ENCODE assay signal across 1 cellular context in the genomic region with DNA sequence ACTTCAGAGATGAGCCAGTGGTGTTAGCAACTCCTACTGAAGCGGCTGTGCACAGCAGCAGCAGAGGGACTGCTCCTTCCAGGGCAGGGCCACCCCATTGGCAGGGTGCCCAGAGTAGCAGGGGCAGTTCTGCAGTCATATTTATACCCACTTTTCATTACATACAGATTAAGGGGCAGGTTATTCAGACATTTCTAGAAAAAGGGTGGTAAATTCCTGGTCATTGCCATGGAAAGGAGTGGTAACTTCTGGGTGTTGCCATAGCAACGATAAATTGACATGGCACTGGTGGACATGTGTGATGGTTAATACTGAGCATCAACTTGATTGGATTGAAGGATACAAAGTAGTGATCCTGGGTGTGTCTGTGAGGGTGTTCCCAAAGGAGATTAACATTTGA.
A peak's percentile ranks its signal among the peaks of the same experiment; 100 is the strongest.
TF ChIP-seq lines count a peak whose summit lies in the region.

No MANE protein-coding gene starts in this region.

TF ChIP-seq in HEK293, 187 proteins besides CTCF, POLR2A, EP300 and RAD21 (continued from another document and continues in another):
- no peak for TF ChIP-seq REST (tag by site-specific recombination; IDR thresholded peaks at IDR 0.05)
- no peak for TF ChIP-seq HOXA7 (CRISPR knock-in tag; IDR thresholded peaks at IDR 0.05; ENCODE audit: borderline replicate concordance)
- TF ChIP-seq MZF1 (tag by site-specific recombination; IDR thresholded peaks at IDR 0.05; ENCODE audit: borderline replicate concordance), result no peak
- TF ChIP-seq ZNF121 (tag by site-specific recombination; IDR thresholded peaks at IDR 0.05), result no peak
- no peak for TF ChIP-seq ZSCAN5A (tag by site-specific recombination; IDR thresholded peaks at IDR 0.05)
- TF ChIP-seq OVOL3 (tag by site-specific recombination; IDR thresholded peaks at IDR 0.05), result no peak
- no peak for TF ChIP-seq ZNF513 (tag by site-specific recombination; IDR thresholded peaks at IDR 0.05)
- peak; percentile 96 for TF ChIP-seq KLF1 (tag by site-specific recombination; IDR thresholded peaks at IDR 0.05)
- TF ChIP-seq ZNF223 (tag by site-specific recombination; IDR thresholded peaks at IDR 0.05), result no peak
- TF ChIP-seq ZNF335 (tag by site-specific recombination; conservative IDR thresholded peaks at IDR 0.05), result no peak
- TF ChIP-seq, protein P1, sequence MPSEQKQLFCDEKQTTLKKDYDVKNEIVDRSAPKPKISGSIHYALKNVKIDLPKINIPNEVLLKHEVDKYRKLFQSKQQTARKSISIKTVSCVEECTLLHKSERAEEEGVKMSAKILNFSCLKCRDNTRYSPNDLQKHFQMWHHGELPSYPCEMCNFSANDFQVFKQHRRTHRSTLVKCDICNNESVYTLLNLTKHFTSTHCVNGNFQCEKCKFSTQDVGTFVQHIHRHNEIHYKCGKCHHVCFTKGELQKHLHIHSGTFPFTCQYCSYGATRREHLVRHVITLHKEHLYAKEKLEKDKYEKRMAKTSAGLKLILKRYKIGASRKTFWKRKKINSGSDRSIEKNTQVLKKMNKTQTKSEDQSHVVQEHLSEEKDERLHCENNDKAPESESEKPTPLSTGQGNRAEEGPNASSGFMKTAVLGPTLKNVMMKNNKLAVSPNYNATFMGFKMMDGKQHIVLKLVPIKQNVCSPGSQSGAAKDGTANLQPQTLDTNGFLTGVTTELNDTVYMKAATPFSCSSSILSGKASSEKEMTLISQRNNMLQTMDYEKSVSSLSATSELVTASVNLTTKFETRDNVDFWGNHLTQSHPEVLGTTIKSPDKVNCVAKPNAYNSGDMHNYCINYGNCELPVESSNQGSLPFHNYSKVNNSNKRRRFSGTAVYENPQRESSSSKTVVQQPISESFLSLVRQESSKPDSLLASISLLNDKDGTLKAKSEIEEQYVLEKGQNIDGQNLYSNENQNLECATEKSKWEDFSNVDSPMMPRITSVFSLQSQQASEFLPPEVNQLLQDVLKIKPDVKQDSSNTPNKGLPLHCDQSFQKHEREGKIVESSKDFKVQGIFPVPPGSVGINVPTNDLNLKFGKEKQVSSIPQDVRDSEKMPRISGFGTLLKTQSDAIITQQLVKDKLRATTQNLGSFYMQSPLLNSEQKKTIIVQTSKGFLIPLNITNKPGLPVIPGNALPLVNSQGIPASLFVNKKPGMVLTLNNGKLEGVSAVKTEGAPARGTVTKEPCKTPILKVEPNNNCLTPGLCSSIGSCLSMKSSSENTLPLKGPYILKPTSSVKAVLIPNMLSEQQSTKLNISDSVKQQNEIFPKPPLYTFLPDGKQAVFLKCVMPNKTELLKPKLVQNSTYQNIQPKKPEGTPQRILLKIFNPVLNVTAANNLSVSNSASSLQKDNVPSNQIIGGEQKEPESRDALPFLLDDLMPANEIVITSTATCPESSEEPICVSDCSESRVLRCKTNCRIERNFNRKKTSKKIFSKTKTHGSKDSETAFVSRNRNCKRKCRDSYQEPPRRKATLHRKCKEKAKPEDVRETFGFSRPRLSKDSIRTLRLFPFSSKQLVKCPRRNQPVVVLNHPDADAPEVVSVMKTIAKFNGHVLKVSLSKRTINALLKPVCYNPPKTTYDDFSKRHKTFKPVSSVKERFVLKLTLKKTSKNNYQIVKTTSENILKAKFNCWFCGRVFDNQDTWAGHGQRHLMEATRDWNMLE (tag by site-specific recombination; conservative IDR thresholded peaks at IDR 0.05; ENCODE audit: low read depth), result no peak
- no peak for TF ChIP-seq ZNF426 (tag by site-specific recombination; IDR thresholded peaks at IDR 0.05)
- TF ChIP-seq ZNF148 (tag by site-specific recombination; IDR thresholded peaks at IDR 0.05; ENCODE audit: borderline replicate concordance), result no peak
- TF ChIP-seq, protein P2, sequence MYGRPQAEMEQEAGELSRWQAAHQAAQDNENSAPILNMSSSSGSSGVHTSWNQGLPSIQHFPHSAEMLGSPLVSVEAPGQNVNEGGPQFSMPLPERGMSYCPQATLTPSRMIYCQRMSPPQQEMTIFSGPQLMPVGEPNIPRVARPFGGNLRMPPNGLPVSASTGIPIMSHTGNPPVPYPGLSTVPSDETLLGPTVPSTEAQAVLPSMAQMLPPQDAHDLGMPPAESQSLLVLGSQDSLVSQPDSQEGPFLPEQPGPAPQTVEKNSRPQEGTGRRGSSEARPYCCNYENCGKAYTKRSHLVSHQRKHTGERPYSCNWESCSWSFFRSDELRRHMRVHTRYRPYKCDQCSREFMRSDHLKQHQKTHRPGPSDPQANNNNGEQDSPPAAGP (tag by site-specific recombination; IDR thresholded peaks at IDR 0.05), result peak; percentile 75
- no peak for TF ChIP-seq ZNF544 (tag by site-specific recombination; IDR thresholded peaks at IDR 0.05)
- TF ChIP-seq ZNF354C (tag by site-specific recombination; IDR thresholded peaks at IDR 0.05; ENCODE audit: borderline replicate concordance, low read depth), result no peak
- TF ChIP-seq ZNF473 (tag by site-specific recombination; IDR thresholded peaks at IDR 0.05), result no peak
- TF ChIP-seq ZNF626 (tag by site-specific recombination; IDR thresholded peaks at IDR 0.05), result no peak
- TF ChIP-seq ZNF549 (tag by site-specific recombination; IDR thresholded peaks at IDR 0.05), result no peak
- no peak for TF ChIP-seq ZNF416 (tag by site-specific recombination; IDR thresholded peaks at IDR 0.05)
- TF ChIP-seq ZNF132 (tag by site-specific recombination; IDR thresholded peaks at IDR 0.05; ENCODE audit: borderline replicate concordance), result no peak
- TF ChIP-seq ZNF837 (tag by site-specific recombination; IDR thresholded peaks at IDR 0.05), result no peak
- no peak for TF ChIP-seq TSHZ1 (tag by site-specific recombination; IDR thresholded peaks at IDR 0.05; ENCODE audit: borderline replicate concordance)
- TF ChIP-seq ZNF157 (tag by site-specific recombination; IDR thresholded peaks at IDR 0.05), result no peak
- peak; percentile 87 for TF ChIP-seq OSR2 (tag by site-specific recombination; IDR thresholded peaks at IDR 0.05)
- peak; percentile 40 for TF ChIP-seq ZBTB17 (tag by site-specific recombination; IDR thresholded peaks at IDR 0.05)
- TF ChIP-seq, protein P3, sequence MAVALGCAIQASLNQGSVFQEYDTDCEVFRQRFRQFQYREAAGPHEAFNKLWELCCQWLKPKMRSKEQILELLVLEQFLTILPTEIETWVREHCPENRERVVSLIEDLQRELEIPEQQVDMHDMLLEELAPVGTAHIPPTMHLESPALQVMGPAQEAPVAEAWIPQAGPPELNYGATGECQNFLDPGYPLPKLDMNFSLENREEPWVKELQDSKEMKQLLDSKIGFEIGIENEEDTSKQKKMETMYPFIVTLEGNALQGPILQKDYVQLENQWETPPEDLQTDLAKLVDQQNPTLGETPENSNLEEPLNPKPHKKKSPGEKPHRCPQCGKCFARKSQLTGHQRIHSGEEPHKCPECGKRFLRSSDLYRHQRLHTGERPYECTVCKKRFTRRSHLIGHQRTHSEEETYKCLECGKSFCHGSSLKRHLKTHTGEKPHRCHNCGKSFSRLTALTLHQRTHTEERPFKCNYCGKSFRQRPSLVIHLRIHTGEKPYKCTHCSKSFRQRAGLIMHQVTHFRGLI (tag by site-specific recombination; IDR thresholded peaks at IDR 0.05), result no peak
- no peak for TF ChIP-seq ZFP3 (tag by site-specific recombination; IDR thresholded peaks at IDR 0.05; ENCODE audit: low read depth)
- no peak for TF ChIP-seq HIC1 (tag by site-specific recombination; IDR thresholded peaks at IDR 0.05)
- TF ChIP-seq SP7 (tag by site-specific recombination; IDR thresholded peaks at IDR 0.05), result no peak
